In genomic region chr14:73531971-73532370, GRCh38 we compare ENCODE assay signal across 7 cellular contexts. TPM values are rescaled to one million over a fixed set of nuclear protein-coding genes. Genes with fewer than 3 reads are reported as not detected.
"Had no signal": no experiment of that assay in that cellular context is flagged by ENCODE, and none has a peak within 500 bp of the region (broad histone marks: within the 10 kb centered on the region; RNA-seq: fewer than 3 reads in every experiment).

No MANE protein-coding gene starts in this region.

RNA-seq across cellular contexts. Expression of gene HEATR4, which starts 26.8 kb away (rescaled TPM):
- total RNA-seq: activated CD4-positive, alpha-beta T cell treated with anti-CD3 and anti-CD28 coated beads, Interleukin-2, amount 10 ng/mL, durations not matched to agents 7 days and 5 days; activated CD8-positive, alpha-beta T cell treated with anti-CD3 and anti-CD28 coated beads, Interleukin-2, amount 10 ng/mL, durations not matched to agents 7 days and 5 days; activated naive CD8-positive, alpha-beta T cell treated with anti-CD3 and anti-CD28 coated beads, Interleukin-2, amount 10 ng/mL, durations not matched to agents 7 days and 5 days; activated T-helper 2 cell treated with anti-CD3 and anti-CD28 coated beads, Interferon-gamma antibody, Interleukin-2, Interleukin-4, amounts not matched to agents 10 μg/mL and 5 μg/mL and 100 μg/mL, durations not matched to agents 14 hours and 24 hours and 36 hours; SJCRH30 had no signal
- polyA plus RNA-seq: SK-N-SH had no signal

RNA-seq across cellular contexts. Expression of gene ACOT4, which starts 59.7 kb away (rescaled TPM):
- total RNA-seq: MCF 10A, SJCRH30 had no signal
